ENCODE assay signal across 9 cellular contexts in genomic region chr2:227471924-227472264, GRCh38. TPM values are rescaled to one million over a fixed set of nuclear protein-coding genes. Genes with fewer than 3 reads are reported as not detected.
DNase-seq lines count a peak whose midpoint lies in the region; ATAC-seq, FAIRE-seq and TF ChIP-seq lines count a peak whose summit lies in the region.
"Had no signal": no experiment of that assay in that cellular context is flagged by ENCODE, and none has a peak within 500 bp of the region (broad histone marks: within the 10 kb centered on the region; RNA-seq: fewer than 3 reads in every experiment).

AGFG1 (plus strand) TSS chr2:227472156; CDS start chr2:227472422, 266 bp downstream.

- peak; percentile 93 for TF ChIP-seq CTCF in WI38 (IDR thresholded peaks at IDR 0.05; ENCODE audit: low read depth, low read length)
- TF ChIP-seq CTCF in bronchial epithelial cell (IDR thresholded peaks at IDR 0.05; ENCODE audit: insufficient read depth, low read length, severe bottlenecking) = peak; percentile 96
- TF ChIP-seq CTCF in spleen (IDR thresholded peaks at IDR 0.05 in 8 of 11, conservative IDR thresholded peaks at IDR 0.05 in 3 of 11) = peak; percentile 96 to 100 (median 99)

- DNase-seq in NCI-H2171 (lab: John Stamatoyannopoulos, UW) = peak; percentile 41
- DNase-seq in bronchial epithelial cell (ENCODE audit: low read depth) = peak; percentile 57
- peak; percentile 80 to 84 (median 83) for DNase-seq in immature natural killer cell
- peak; percentile 98 for DNase-seq in spleen

- no peaks in the 10 kb centered on the region for H3K9me3 ChIP-seq in spleen

- H3K4me1 Mint-ChIP-seq in immature natural killer cell = peaks cover 30 to 50% of the 10 kb centered on the region in 2 donors

- intact Hi-C loops in spleen (cut with DNase I; ENCODE audit: low total_unique reads) = loop anchor here (10.0 kb wide), 1 partner anchor 293 kb away; no protein-coding TSS in a partner anchor

- H3K4me3 ChIP-seq in ACC112 (ENCODE audit: low read depth, low read length) (peak within 1 kb of the TSS; percentile 97), WI38 (ENCODE audit: low read depth, low read length) (peak within 1 kb of the TSS; percentile 66), bronchial epithelial cell (ENCODE audit: low read depth, low read length) (peak within 1 kb of the TSS; percentile 91), spleen (peak within 1 kb of the TSS; percentile 59 to 98 (median 90))

- H3K9me3 Mint-ChIP-seq in immature natural killer cell = no peaks in the 10 kb centered on the region

- peak within 1 kb of the TSS; percentile 53 to 92 (median 76) for H3K27ac Mint-ChIP-seq in immature natural killer cell

- peak within 1 kb of the TSS; percentile 28 for H2AFZ ChIP-seq in ACC112 (ENCODE audit: low read length, unreplicated experiment)

- FAIRE-seq in bronchial epithelial cell (lab: Jason Lieb, UNC) = no peak
- FAIRE-seq: colon had no signal

- H3K4me1 ChIP-seq in ACC112 (ENCODE audit: control insufficient read depth, insufficient read depth, low read length, unreplicated experiment) (peaks cover 25% of the 10 kb centered on the region), spleen (peaks cover 24 to 48% (median 33%) of the 10 kb centered on the region in 6 donors)

- H3K4me3 Mint-ChIP-seq in immature natural killer cell = peak within 1 kb of the TSS; percentile 84 to 93 (median 86)

- peak within 1 kb of the TSS; percentile 64 for H3K27ac ChIP-seq in ACC112 (ENCODE audit: low read depth, low read length)
- H3K27ac ChIP-seq in spleen = peak within 1 kb of the TSS; percentile 78 to 97 (median 92)

- H3K27me3 Mint-ChIP-seq in immature natural killer cell (ENCODE audit: low read depth in 3 of 3) = peaks cover 3 to 4% (median 3%) of the 10 kb centered on the region in 3 donors

- H3K36me3 ChIP-seq in ACC112 (ENCODE audit: insufficient read depth, low read length) (no peaks in the 10 kb centered on the region), bronchial epithelial cell (ENCODE audit: control insufficient read depth, insufficient read depth, low read length) (no peaks in the 10 kb centered on the region), spleen (no peaks in the 10 kb centered on the region)

- WGBS in spleen, 5 donors = 0 to 1% (median 0%) methylated on average over 27 to 28 of the region's 28 CpGs

- H3K36me3 Mint-ChIP-seq in immature natural killer cell = no peaks in the 10 kb centered on the region

- H3K79me2 ChIP-seq in ACC112 (ENCODE audit: control insufficient read depth, insufficient read depth, low read length, unreplicated experiment) = peaks cover 50% of the 10 kb centered on the region

- TF ChIP-seq POLR2A in spleen (IDR thresholded peaks at IDR 0.05) = no peak

- no peaks in the 10 kb centered on the region for H3K27me3 ChIP-seq in ACC112 (ENCODE audit: insufficient read depth, low read length)
- no peaks in the 10 kb centered on the region for H3K27me3 ChIP-seq in bronchial epithelial cell (ENCODE audit: control insufficient read depth, insufficient read depth, low read length)
- H3K27me3 ChIP-seq in spleen (replicated peaks in 1 of 7) = no peaks in the 10 kb centered on the region

- peak; percentile 79 for ATAC-seq in GM18519 (IDR thresholded peaks at IDR 0.05; ENCODE audit: low FRiP score, unreplicated experiment)
- peak; percentile 89 for ATAC-seq in HG03045 (IDR thresholded peaks at IDR 0.05; ENCODE audit: unreplicated experiment)

RNA-seq across cellular contexts. Expression of gene AGFG1, which starts in this region (rescaled TPM):
- total RNA-seq in bronchial epithelial cell = 52.0 and 54.8 TPM in 2 replicates
- 10 to 100 TPM; 11.3 to 14.2 (median 12.8) TPM for polyA plus RNA-seq in immature natural killer cell
- total RNA-seq in spleen = 100 to 1,000 TPM in 2 of 7 donors, 10 to 100 TPM in 5; 52.5 to 111 (median 87.9) TPM
- 10 to 100 TPM; 23.6 to 35.4 (median 26.5) TPM for polyA plus RNA-seq in spleen

Comparison
In these comparisons a context has a peak if more than half of its experiments do, and no peak if none do; other contexts are left out.
1. Peak in every context shown above with its lines: DNase-seq, ATAC-seq, H3K4me3 ChIP-seq and H3K27ac ChIP-seq.
2. DNase-seq: peak in every context shown above with its lines; median percentile 98 in spleen; 83 in immature natural killer cell; 57 in bronchial epithelial cell; 41 in NCI-H2171.